Comparison of ENCODE assay signal across 8 cellular contexts in genomic region chr3:56682458-56683121, GRCh38. TPM values are rescaled to one million over a fixed set of nuclear protein-coding genes. Genes with fewer than 3 reads are reported as not detected.
DNase-seq lines count a peak whose midpoint lies in the region; ATAC-seq, FAIRE-seq and TF ChIP-seq lines count a peak whose summit lies in the region.

No MANE protein-coding gene starts in this region.

- DNase-seq in Daoy (ENCODE audit: low read depth), result peak; percentile 80
- peak; percentile 85 to 86 for DNase-seq in SJCRH30
- DNase-seq in activated naive CD4-positive, alpha-beta T cell treated with Interleukin-2 at 50 U/mL for 16 hours, result peak; percentile 80
- DNase-seq in frontal cortex (ENCODE audit: low spot score in 2 of 2), result peak; percentile 51 to 64
- peak in 47 of 49 donors; percentile 10 to 85 (median 64) for DNase-seq in substantia nigra (lab: John Stamatoyannopoulos, UW)

- peak; percentile 74 for ATAC-seq in GM21723 (IDR thresholded peaks at IDR 0.05; ENCODE audit: unreplicated experiment)

- H3K27me3 ChIP-seq in KMS-11 (ENCODE audit: insufficient read depth, low read depth) (no peaks in the 10 kb centered on the region), SJCRH30 (no peaks in the 10 kb centered on the region), neutrophil (no peaks in the 10 kb centered on the region)

- H3K79me2 ChIP-seq in KMS-11 (ENCODE audit: insufficient read depth, low read depth), result peaks cover 42% of the 10 kb centered on the region

- TF ChIP-seq CTCF in KMS-11 (conservative IDR thresholded peaks at IDR 0.05; ENCODE audit: low read depth, low read length) (no peak), neutrophil (IDR thresholded peaks at IDR 0.05) (no peak)

- H4K20me1 ChIP-seq in KMS-11 (ENCODE audit: insufficient read depth), result no peaks in the 10 kb centered on the region

- H3K9me3 ChIP-seq in SJCRH30 (replicated peaks) (peaks cover 4% of the 10 kb centered on the region; the same call in 1 of the 2 replicates), neutrophil (no peaks in the 10 kb centered on the region)

- H3K36me3 ChIP-seq in KMS-11 (ENCODE audit: insufficient read depth), result no peaks in the 10 kb centered on the region
- H3K36me3 ChIP-seq in SJCRH30, result peaks cover 14% of the 10 kb centered on the region
- no peaks in the 10 kb centered on the region for H3K36me3 ChIP-seq in neutrophil

- H3K9ac ChIP-seq in KMS-11, result peak overlapping the region; percentile 92

- no peak for FAIRE-seq in frontal cortex (lab: Jason Lieb, UNC)

- H3K27ac ChIP-seq in KMS-11 (peak overlapping the region; percentile 96), SJCRH30 (peak overlapping the region; percentile 97), neutrophil (peak overlapping the region; percentile 98), substantia nigra (ENCODE audit: low read depth, low read length, poor library complexity, severe bottlenecking) (peak overlapping the region; percentile 94)

- H3K4me3 ChIP-seq in KMS-11 (IDR thresholded peaks at IDR 0.05; ENCODE audit: insufficient read depth, low read depth, low read length) (no peak overlapping the region), SJCRH30 (peak overlapping the region; percentile 91), neutrophil (ENCODE audit: low read depth in 1 of 2, low read length in 1 of 2) (peak overlapping the region; percentile 98 to 100)

- peak overlapping the region; percentile 86 for H2AFZ ChIP-seq in KMS-11 (ENCODE audit: low read depth)

- H3K4me2 ChIP-seq in KMS-11, result peak overlapping the region; percentile 94

- H3K4me1 ChIP-seq in KMS-11 (ENCODE audit: low read depth, poor library complexity, severe bottlenecking) (peaks cover 22% of the 10 kb centered on the region), SJCRH30 (no peaks in the 10 kb centered on the region), neutrophil (ENCODE audit: control insufficient read depth in 1 of 2, insufficient read depth in 1 of 2, low read depth in 1 of 2, low read length in 1 of 2) (peaks cover 28 to 35% of the 10 kb centered on the region in 2 experiments)

RNA-seq across cellular contexts. Expression of gene TASOR, which starts 0.5 kb away (rescaled TPM):
- total RNA-seq in Daoy (2014; rRNA removed; shearing (Covaris generic)), result 43.5 and 47.9 TPM in 2 replicates
- 56.7 and 63.4 TPM in 2 replicates for total RNA-seq in SJCRH30 (2014; rRNA removed; shearing (Covaris generic))
- total RNA-seq in frontal cortex, result 187 TPM
